ENCODE assay signal across 34 cellular contexts in genomic region chr3:17120115-17120514, GRCh38.
"Had no signal": no experiment of that assay in that cellular context is flagged by ENCODE, and none has a peak within 500 bp of the region (broad histone marks: within the 10 kb centered on the region; RNA-seq: fewer than 3 reads in every experiment).

No MANE protein-coding gene starts in this region.

- H3K36me3 Mint-ChIP-seq: activated naive CD4-positive, alpha-beta T cell treated with anti-CD3 and anti-CD28 coated beads, Interleukin-2, amount 10 ng/mL, durations not matched to agents 7 days and 5 days; brain had no signal

- H3K4me3 Mint-ChIP-seq: activated B cell treated with CpG ODN at 0.5 μM for 24 hours; activated CD8-positive, alpha-beta T cell treated with anti-CD3 and anti-CD28 coated beads for 36 hours; activated naive CD4-positive, alpha-beta T cell treated with anti-CD3 and anti-CD28 coated beads, Interleukin-2, amount 10 ng/mL, durations not matched to agents 7 days and 5 days; activated naive CD8-positive, alpha-beta T cell treated with anti-CD3 and anti-CD28 coated beads, Interleukin-2, amount 10 ng/mL, durations not matched to agents 7 days and 5 days; activated T-cell treated with anti-CD3 and anti-CD28 coated beads, Interleukin-2, amount 50 U/mL, for 24 hours; activated T-cell treated with anti-CD3 and anti-CD28 coated beads, Interleukin-2, amount 50 U/mL, for 72 hours; brain; T-helper 17 cell; T-helper 2 cell treated with Interferon-gamma antibody and Interleukin-4, amounts not matched to agents 5 μg/mL and 100 μg/mL, for 36 hours had no signal

- H3K4me3 ChIP-seq: ascending aorta, breast epithelium, cardiac muscle cell, colonic mucosa, esophagus squamous epithelium, gastroesophageal sphincter had no signal

- H3K27me3 Mint-ChIP-seq: activated B cell treated with CpG ODN at 0.5 μM for 24 hours; activated CD8-positive, alpha-beta T cell treated with anti-CD3 and anti-CD28 coated beads for 36 hours; activated T-cell treated with anti-CD3 and anti-CD28 coated beads, Interleukin-2, amount 50 U/mL, for 24 hours; brain; T-helper 17 cell had no signal

- H3K36me3 ChIP-seq: ascending aorta, breast epithelium, cardiac muscle cell, colonic mucosa, esophagus squamous epithelium, gastroesophageal sphincter, WERI-Rb-1 had no signal

- H3K9me3 Mint-ChIP-seq: activated B cell treated with CpG ODN at 0.5 μM for 24 hours had no signal

- DNase-seq: activated B cell treated with CpG ODN at 0.5 μM for 24 hours; activated CD4-positive, alpha-beta T cell treated with anti-CD3 and anti-CD28 coated beads for 48 hours; activated CD4-positive, alpha-beta T cell treated with anti-CD3 and anti-CD28 coated beads, Interleukin-2, amount 50 U/mL, for 1 hour; activated CD4-positive, alpha-beta T cell treated with anti-CD3 and anti-CD28 coated beads, Interleukin-2, amount 50 U/mL, for 48 hours; activated CD8-positive, alpha-beta memory T cell treated with anti-CD3 and anti-CD28 coated beads, Interleukin-2, amount 50 U/mL, for 48 hours; activated CD8-positive, alpha-beta T cell treated with anti-CD3 and anti-CD28 coated beads for 36 hours; activated gamma-delta T cell; activated naive CD4-positive, alpha-beta T cell; activated naive CD4-positive, alpha-beta T cell treated with anti-CD3 and anti-CD28 coated beads, Interleukin-2, amount 10 ng/mL, durations not matched to agents 7 days and 5 days; activated naive CD8-positive, alpha-beta T cell treated with anti-CD3 and anti-CD28 coated beads, Interleukin-2, amount 10 ng/mL, durations not matched to agents 7 days and 5 days; activated T-cell treated with anti-CD3 and anti-CD28 coated beads for 4 hours; activated T-cell treated with anti-CD3 and anti-CD28 coated beads, Interleukin-2, amount 50 U/mL, for 24 hours; activated T-cell treated with anti-CD3 and anti-CD28 coated beads, Interleukin-2, amount 50 U/mL, for 72 hours; central memory CD4-positive, alpha-beta T cell; cerebellar nuclear complex; colonic mucosa; effector CD8-positive, alpha-beta T cell; esophagus squamous epithelium; foreskin melanocyte; T-helper 1 cell; T-helper 17 cell; T1000; WERI-Rb-1 had no signal

- ATAC-seq: activated CD4-positive, CD25-positive, alpha-beta regulatory T cell treated with anti-CD3 and anti-CD28 coated beads, Interleukin-2, amount 50 U/mL, for 24 hours; activated CD8-positive, alpha-beta T cell treated with anti-CD3 and anti-CD28 coated beads for 36 hours; activated naive CD4-positive, alpha-beta T cell treated with anti-CD3 and anti-CD28 coated beads, Interleukin-2, amount 50 U/mL, for 72 hours; activated T-cell treated with anti-CD3 and anti-CD28 coated beads, Interleukin-2, amount 50 U/mL, for 72 hours; gastroesophageal sphincter; T-helper 17 cell had no signal

- H3K27ac ChIP-seq: ascending aorta, breast epithelium, cardiac muscle cell, colonic mucosa, epithelial cell of prostate, esophagus squamous epithelium, gastroesophageal sphincter, WERI-Rb-1 had no signal

- H3K4me1 Mint-ChIP-seq: activated B cell treated with CpG ODN at 0.5 μM for 24 hours; activated naive CD4-positive, alpha-beta T cell treated with anti-CD3 and anti-CD28 coated beads, Interleukin-2, amount 10 ng/mL, durations not matched to agents 7 days and 5 days; activated naive CD8-positive, alpha-beta T cell treated with anti-CD3 and anti-CD28 coated beads, Interleukin-2, amount 10 ng/mL, durations not matched to agents 7 days and 5 days; brain had no signal

- H3K27me3 ChIP-seq: ascending aorta, breast epithelium, cardiac muscle cell, colonic mucosa, esophagus squamous epithelium, gastroesophageal sphincter had no signal

- H3K27ac Mint-ChIP-seq: activated B cell treated with CpG ODN at 0.5 μM for 24 hours; activated CD8-positive, alpha-beta T cell treated with anti-CD3 and anti-CD28 coated beads for 36 hours; activated naive CD4-positive, alpha-beta T cell treated with anti-CD3 and anti-CD28 coated beads, Interleukin-2, amount 10 ng/mL, durations not matched to agents 7 days and 5 days; activated naive CD8-positive, alpha-beta T cell treated with anti-CD3 and anti-CD28 coated beads, Interleukin-2, amount 10 ng/mL, durations not matched to agents 7 days and 5 days; activated T-cell treated with anti-CD3 and anti-CD28 coated beads, Interleukin-2, amount 50 U/mL, for 24 hours; T-helper 17 cell; T-helper 2 cell treated with Interferon-gamma antibody and Interleukin-4, amounts not matched to agents 5 μg/mL and 100 μg/mL, for 36 hours had no signal

- H3K9me3 ChIP-seq: ascending aorta, breast epithelium, colonic mucosa, esophagus squamous epithelium, gastroesophageal sphincter had no signal

- H3K4me1 ChIP-seq: ascending aorta, breast epithelium, colonic mucosa, esophagus squamous epithelium, gastroesophageal sphincter had no signal

- FAIRE-seq: endometrium, endothelial cell of umbilical vein had no signal
